Comparison of ENCODE assay signal across 1 cellular context in genomic region chr22:19896665-19897355, GRCh38.
TF ChIP-seq lines count a peak whose summit lies in the region.

No MANE protein-coding gene starts in this region.

TF ChIP-seq in K562, 482 proteins besides CTCF, POLR2A, EP300 and RAD21 (continues in another document):
- TF ChIP-seq ZBTB26 (CRISPR knock-in tag; IDR thresholded peaks at IDR 0.05) (0 out of 2 replicates have a peak, but pooled peaks have one; percentile 19), SIX5 (IDR thresholded peaks at IDR 0.05; ENCODE audit: borderline replicate concordance in 1 of 2, insufficient read depth in 1 of 2, low read depth in 1 of 2, low read length in 2 of 2) (no peak), ZNF57 (CRISPR knock-in tag; IDR thresholded peaks at IDR 0.05) (0 out of 2 replicates have a peak, but pooled peaks have one; percentile 10), ARID4B (CRISPR knock-in tag; IDR thresholded peaks at IDR 0.05) (no peak), ZNF384 (IDR thresholded peaks at IDR 0.05; ENCODE audit: low read depth, low read length) (no peak), WHSC1 (IDR thresholded peaks at IDR 0.05; ENCODE audit: low read length) (peak; percentile 76), HMGN3 (IDR thresholded peaks at IDR 0.05; ENCODE audit: borderline replicate concordance, extremely low read depth, insufficient read length, low read depth, low read length) (peak; percentile 60), THAP12 (CRISPR knock-in tag; IDR thresholded peaks at IDR 0.05) (0 out of 2 replicates have a peak, but pooled peaks have one; percentile 65), MLX (CRISPR knock-in tag; conservative IDR thresholded peaks at IDR 0.05) (0 out of 4 replicates have a peak, but pooled peaks of 1 of the 2 experiments have one; percentile 69), ZNF717 (CRISPR knock-in tag; IDR thresholded peaks at IDR 0.05) (0 out of 2 replicates have a peak, but pooled peaks have one; percentile 50), HDAC6 (IDR thresholded peaks at IDR 0.05; ENCODE audit: low read depth, low read length) (0 out of 2 replicates have a peak, but pooled peaks have one; percentile 40), TGIF2 (CRISPR knock-in tag; IDR thresholded peaks at IDR 0.05) (no peak), KDM4B (IDR thresholded peaks at IDR 0.05; ENCODE audit: borderline replicate concordance in 2 of 2, low read depth in 1 of 2) (0 out of 4 replicates have a peak, but pooled peaks of 1 of the 2 experiments have one; percentile 31), NFXL1 (CRISPR knock-in tag; IDR thresholded peaks at IDR 0.05) (peak; percentile 58; the same call in 1 of the 2 replicates), MBD2 (IDR thresholded peaks at IDR 0.05; ENCODE audit: borderline replicate concordance, low read depth) (0 out of 2 replicates have a peak, but pooled peaks have one; percentile 22), NR2F6 (CRISPR knock-in tag; IDR thresholded peaks at IDR 0.05) (0 out of 2 replicates have a peak, but pooled peaks have one; percentile 40), HBP1 (CRISPR knock-in tag; IDR thresholded peaks at IDR 0.05) (0 out of 2 replicates have a peak, but pooled peaks have one; percentile 42), RREB1 (CRISPR knock-in tag; IDR thresholded peaks at IDR 0.05) (peak; percentile 64; the same call in 1 of the 2 replicates), ETS1 (conservative IDR thresholded peaks at IDR 0.05; ENCODE audit: control insufficient read depth, low read depth, low read length) (peak; percentile 47; the same call in 1 of the 2 replicates), MXI1 (IDR thresholded peaks at IDR 0.05; ENCODE audit: low read depth, low read length) (no peak), POLR2G (IDR thresholded peaks at IDR 0.05; ENCODE audit: low read depth, low read length) (peak; percentile 61), BHLHE40 (IDR thresholded peaks at IDR 0.05; ENCODE audit: low read length) (peak; percentile 55; the same call in 1 of the 2 replicates), RBFOX2 (IDR thresholded peaks at IDR 0.05; ENCODE audit: low read depth, low read length) (0 out of 2 replicates have a peak, but pooled peaks have one; percentile 26), JUND (IDR thresholded peaks at IDR 0.05; ENCODE audit: borderline replicate concordance, low read depth, low read length) (0 out of 2 replicates have a peak, but pooled peaks have one; percentile 10), JUND (tag; IDR thresholded peaks at IDR 0.05; ENCODE audit: borderline replicate concordance, low read depth, low read length) (no peak), TAF7 (tag; IDR thresholded peaks at IDR 0.05) (no peak), ESRRB (CRISPR knock-in tag; IDR thresholded peaks at IDR 0.05; ENCODE audit: borderline replicate concordance) (no peak), SMAD4 (CRISPR knock-in tag; conservative IDR thresholded peaks at IDR 0.05) (0 out of 2 replicates have a peak, but pooled peaks have one; percentile 16), SETDB1 (IDR thresholded peaks at IDR 0.05; ENCODE audit: low read length) (peak; percentile 87), ZNF436 (CRISPR knock-in tag; IDR thresholded peaks at IDR 0.05) (0 out of 2 replicates have a peak, but pooled peaks have one; percentile 17), KDM5B (IDR thresholded peaks at IDR 0.05; ENCODE audit: insufficient replicate concordance, low read depth, low read length) (peak; percentile 20), AFF4 (CRISPR knock-in tag; IDR thresholded peaks at IDR 0.05) (no peak)
